Comparison of ENCODE assay signal across 8 cellular contexts in the genomic region with DNA sequence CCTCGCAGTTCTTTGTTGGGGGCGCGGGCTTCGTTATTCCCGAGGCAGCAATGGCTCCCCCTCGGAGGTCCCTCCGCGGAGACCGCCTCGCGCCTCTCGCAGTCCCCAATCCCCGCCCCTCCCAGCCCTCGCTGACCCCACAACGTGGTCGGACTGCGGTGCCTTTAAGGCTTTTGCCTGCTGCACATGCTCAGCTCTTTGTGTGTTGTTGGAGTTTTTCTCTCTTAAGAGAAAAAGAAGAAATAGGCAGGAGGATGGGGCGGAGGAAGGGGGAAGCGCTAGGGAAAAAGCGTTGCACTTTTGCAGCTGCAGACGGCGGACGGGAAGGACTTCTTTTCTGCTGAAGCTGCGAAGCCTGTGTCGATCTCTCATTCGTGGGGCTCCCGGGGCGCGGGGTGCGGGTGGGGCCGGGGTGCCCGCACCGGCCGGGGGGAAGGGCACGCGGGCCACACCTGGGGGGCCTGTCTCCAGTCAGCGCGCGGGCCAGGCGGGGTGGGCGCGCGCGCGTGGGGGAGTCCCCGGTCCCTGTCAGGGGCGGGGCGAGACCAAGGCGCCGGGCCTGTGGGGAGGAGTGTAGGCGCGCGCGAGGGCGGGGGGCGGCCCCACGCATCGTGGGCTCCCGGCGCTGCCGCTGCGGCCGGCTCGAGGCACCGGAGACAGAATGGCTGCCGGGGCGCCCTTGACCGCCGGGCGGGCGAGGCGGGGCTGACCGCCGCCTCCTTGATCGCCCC. TPM values are rescaled to one million over a fixed set of nuclear protein-coding genes. Genes with fewer than 3 reads are reported as not detected.
DNase-seq lines count a peak whose midpoint lies in the region; ATAC-seq and TF ChIP-seq lines count a peak whose summit lies in the region.

No MANE protein-coding gene starts in this region.

- no peak for TF ChIP-seq EP300 in SK-N-SH (IDR thresholded peaks at IDR 0.05; ENCODE audit: borderline replicate concordance in 1 of 2, low read depth in 1 of 2, low read length in 1 of 2)

- TF ChIP-seq RAD21 in SK-N-SH (IDR thresholded peaks at IDR 0.05; ENCODE audit: low read length) = no peak; the same call in 1 of the 2 replicates

- no peak overlapping the region for H3K27ac Mint-ChIP-seq in Calu3 (ENCODE audit: unreplicated experiment)

- peak overlapping the region; percentile 71 for H3K4me3 Mint-ChIP-seq in Calu3 (ENCODE audit: low read depth, unreplicated experiment)

- H3K4me1 ChIP-seq in SK-N-SH (ENCODE audit: control insufficient read depth in 1 of 2, insufficient read depth in 2 of 2, low read depth in 1 of 2, low read length in 1 of 2) = no peaks in the 10 kb centered on the region; a peak in 2 of 4 replicates

- 3% methylated on average over 10 of the region's 75 CpGs for WGBS in SK-N-SH (ENCODE audit: low lambda C conversion rate)

- peaks cover 22% of the 10 kb centered on the region; the same call in 1 of the 2 replicates for H3K27me3 ChIP-seq in SK-N-SH (ENCODE audit: insufficient read depth)

- H3K9me2 ChIP-seq in SK-N-SH = no peaks in the 10 kb centered on the region

- no peaks in the 10 kb centered on the region for H3K79me2 ChIP-seq in SK-N-SH (ENCODE audit: insufficient read depth)

- no peaks in the 10 kb centered on the region for H4K20me1 ChIP-seq in SK-N-SH (ENCODE audit: insufficient read depth)

- peak overlapping the region; percentile 66 to 71 for H3K4me3 ChIP-seq in SK-N-SH (ENCODE audit: low read depth in 2 of 2, low read length in 1 of 2)

- peaks cover 27% of the 10 kb centered on the region for H3K36me3 Mint-ChIP-seq in Calu3 (ENCODE audit: insufficient read depth, unreplicated experiment)

- no TSS peak for BruUV-seq in Calu3 (replicated peaks; lab: Mats Ljungman, UMichigan)

- ATAC-seq in GM19397 (IDR thresholded peaks at IDR 0.05; ENCODE audit: unreplicated experiment) (peak; percentile 75), HG03432 (IDR thresholded peaks at IDR 0.05; ENCODE audit: unreplicated experiment) (peak; percentile 81)

- no peaks in the 10 kb centered on the region for H3K9me3 Mint-ChIP-seq in Calu3 (ENCODE audit: low read depth, unreplicated experiment)

- peak overlapping the region in 1 of 2 experiments; percentile 92; a peak in 3 of 4 replicates for H3K27ac ChIP-seq in SK-N-SH (ENCODE audit: low read depth in 2 of 2, low read length in 1 of 2)

- peaks cover 7% of the 10 kb centered on the region for H3F3A ChIP-seq in SK-N-SH (replicated peaks; ENCODE audit: insufficient read depth)

- DNase-seq in Calu3 (peak; percentile 29), SK-N-SH (peak; percentile 92), cerebellar cortex (ENCODE audit: low spot score) (peak; percentile 6), kidney tubule cell (ENCODE audit: low spot score) (peak; percentile 40), GM10266 (ENCODE audit: extremely low spot score) (no peak)
- DNase-seq in stimulated activated CD8-positive, alpha-beta memory T cell treated with anti-CD3 and anti-CD28 coated beads, Interleukin-4, amount 100 ng/mL, for 48 hours = peak; percentile 36

- peak overlapping the region; percentile 41; the same call in 1 of the 2 replicates for H3K9ac ChIP-seq in SK-N-SH

- POLR2A ChIA-PET in SK-N-SH (lab: Yijun Ruan, JAX) = interaction anchor here (0.9 to 1.5 kb wide), 2 partner anchors 62 to 155 kb away, joined by 3 to 4 read pairs; no protein-coding TSS in a partner anchor

- H3K27me3 Mint-ChIP-seq in Calu3 (ENCODE audit: unreplicated experiment) = peaks cover 14% of the 10 kb centered on the region

- H3K4me2 ChIP-seq in SK-N-SH = peak overlapping the region; percentile 92

- H3K4me1 Mint-ChIP-seq in Calu3 (ENCODE audit: low read depth, unreplicated experiment) = no peaks in the 10 kb centered on the region

- no peaks in the 10 kb centered on the region for H3K36me3 ChIP-seq in SK-N-SH (replicated peaks in 1 of 2; ENCODE audit: control insufficient read depth in 1 of 2, insufficient read depth in 2 of 2, low read length in 1 of 2)

- CTCF ChIA-PET in Calu3 (lab: Charles Lee) = interaction anchor here (0.7 kb wide), 1 partner anchor 148 kb away, joined by 3 read pairs; no protein-coding TSS in a partner anchor
- CTCF ChIA-PET in SK-N-SH (lab: Yijun Ruan, JAX) = interaction anchor here (1.2 to 5.6 kb wide), 4 partner anchors 9 to 789 kb away, joined by 3 to 55 read pairs (median 10); no protein-coding TSS in a partner anchor

- peak overlapping the region; percentile 90; the same call in 1 of the 2 replicates for H2AFZ ChIP-seq in SK-N-SH (ENCODE audit: low read depth)

- no peaks in the 10 kb centered on the region for H3K9me3 ChIP-seq in SK-N-SH

- intact Hi-C loops in Calu3 (cut with micrococcal nuclease; ENCODE audit: unreplicated experiment) = loop anchor here (10.0 kb wide), 1 partner anchor 218 kb away; no protein-coding TSS in a partner anchor

- TF ChIP-seq CTCF in Calu3 (IDR thresholded peaks at IDR 0.05; ENCODE audit: unreplicated experiment) (no peak), SK-N-SH (IDR thresholded peaks at IDR 0.05) (no peak), GM10266 (IDR thresholded peaks at IDR 0.05; ENCODE audit: control insufficient read depth, insufficient read depth, low read depth, missing control alignments) (no peak)

TF ChIP-seq in SK-N-SH, 30 proteins besides CTCF, POLR2A, EP300 and RAD21:
- TF ChIP-seq REST (IDR thresholded peaks at IDR 0.05; ENCODE audit: low read depth, low read length) = no peak
- TF ChIP-seq MXI1 (IDR thresholded peaks at IDR 0.05; ENCODE audit: low read depth, low read length) = peak; percentile 88
- TF ChIP-seq, protein P1, sequence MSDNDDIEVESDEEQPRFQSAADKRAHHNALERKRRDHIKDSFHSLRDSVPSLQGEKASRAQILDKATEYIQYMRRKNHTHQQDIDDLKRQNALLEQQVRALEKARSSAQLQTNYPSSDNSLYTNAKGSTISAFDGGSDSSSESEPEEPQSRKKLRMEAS (IDR thresholded peaks at IDR 0.05; ENCODE audit: low read depth) = peak; percentile 69; the same call in 1 of the 2 replicates
- peak; percentile 21; the same call in 1 of the 2 replicates for TF ChIP-seq NRF1 (IDR thresholded peaks at IDR 0.05; ENCODE audit: low read depth, low read length)
TF ChIP-seq in SK-N-SH: peak in this region for 3.

RNA-seq across cellular contexts. Expression of gene ATRNL1, which starts 0.4 kb away (rescaled TPM):
- 4.0 and 8.8 TPM in 2 replicates for total RNA-seq in Calu3 (2022)
- polyA plus RNA-seq in SK-N-SH (2012; rRNA removed) = 0.44 and 0.67 TPM in 2 replicates
- polyA plus RNA-seq in SK-N-SH (2012; cell fraction: cytosol; rRNA removed) = 1.0 and 1.2 TPM in 2 replicates
- 0.33 and 0.35 TPM in 2 replicates for polyA plus RNA-seq in SK-N-SH (2012; cell fraction: nucleus; rRNA removed)
